ENCODE assay signal across 28 cellular contexts in genomic region chr12:71430756-71431155, GRCh38. TPM values are rescaled to one million over a fixed set of nuclear protein-coding genes. Genes with fewer than 3 reads are reported as not detected.
"Had no signal": no experiment of that assay in that cellular context is flagged by ENCODE, and none has a peak within 500 bp of the region (broad histone marks: within the 10 kb centered on the region; RNA-seq: fewer than 3 reads in every experiment).

No MANE protein-coding gene starts in this region.

- H3K4me3 Mint-ChIP-seq: activated CD4-positive, alpha-beta T cell treated with anti-CD3 and anti-CD28 coated beads, Interleukin-2, amount 10 ng/mL, durations not matched to agents 7 days and 5 days; activated CD8-positive, alpha-beta T cell treated with anti-CD3 and anti-CD28 coated beads, Interleukin-2, amount 10 ng/mL, durations not matched to agents 7 days and 5 days; activated naive CD4-positive, alpha-beta T cell treated with anti-CD3 and anti-CD28 coated beads, Interleukin-2, amount 50 U/mL, for 24 hours; brain; natural killer cell treated with Interleukin-12 subunit alpha and Interleukin-12 subunit beta and Interleukin-15 and Interleukin-18, amount 100 ng/mL, for 72 hours; stimulated activated naive CD8-positive, alpha-beta T cell treated with anti-CD3 and anti-CD28 coated beads, Interleukin-15, Interleukin-2, amounts not matched to agents 100 ng/mL and 50 ng/mL, for 24 hours had no signal

- H3K27ac ChIP-seq: left ventricle myocardium inferior, neutrophil, pancreas, psoas muscle, skin epidermis, tibial artery had no signal

- H3K4me1 Mint-ChIP-seq: activated CD4-positive, alpha-beta T cell treated with anti-CD3 and anti-CD28 coated beads, Interleukin-2, amount 10 ng/mL, durations not matched to agents 7 days and 5 days; activated naive CD4-positive, alpha-beta T cell treated with anti-CD3 and anti-CD28 coated beads, Interleukin-2, amount 50 U/mL, for 24 hours; brain had no signal

- H3K27ac Mint-ChIP-seq: activated CD4-positive, alpha-beta T cell treated with anti-CD3 and anti-CD28 coated beads, Interleukin-2, amount 10 ng/mL, durations not matched to agents 7 days and 5 days; activated CD8-positive, alpha-beta T cell treated with anti-CD3 and anti-CD28 coated beads, Interleukin-2, amount 10 ng/mL, durations not matched to agents 7 days and 5 days; activated naive CD4-positive, alpha-beta T cell treated with anti-CD3 and anti-CD28 coated beads, Interleukin-2, amount 50 U/mL, for 24 hours; brain; natural killer cell treated with Interleukin-12 subunit alpha and Interleukin-12 subunit beta and Interleukin-15 and Interleukin-18, amount 100 ng/mL, for 72 hours; stimulated activated naive CD8-positive, alpha-beta T cell treated with anti-CD3 and anti-CD28 coated beads, Interleukin-15, Interleukin-2, amounts not matched to agents 100 ng/mL and 50 ng/mL, for 24 hours had no signal

- DNase-seq: activated CD4-positive, alpha-beta T cell treated with anti-CD3 and anti-CD28 coated beads, Interleukin-2, amount 10 ng/mL, durations not matched to agents 7 days and 5 days; activated CD8-positive, alpha-beta T cell treated with anti-CD3 and anti-CD28 coated beads, Interleukin-2, amount 10 ng/mL, durations not matched to agents 7 days and 5 days; activated gamma-delta T cell treated with Interleukin-2 at 50 U/mL for 16 hours; anterior cingulate cortex; central memory CD4-positive, alpha-beta T cell; dermis blood vessel endothelial cell; effector CD8-positive, alpha-beta T cell; erythroblast; glutamatergic neuron; hippocampal formation; kidney glomerular epithelial cell; left ventricle myocardium inferior; mammary epithelial cell; midbrain; pancreas; psoas muscle; right cardiac atrium; stimulated activated CD4-positive, alpha-beta T cell treated with anti-CD3 and anti-CD28 coated beads, Interleukin-1b, Interleukin-23, amount 100 ng/mL, for 48 hours; substantia nigra; tibial artery had no signal

- ATAC-seq: activated CD4-positive, CD25-positive, alpha-beta regulatory T cell treated with anti-CD3 and anti-CD28 coated beads, Interleukin-2, amount 50 U/mL, for 24 hours; activated CD8-positive, alpha-beta T cell treated with anti-CD3 and anti-CD28 coated beads, Interleukin-2, amount 10 ng/mL, durations not matched to agents 7 days and 5 days; pancreas; psoas muscle; right cardiac atrium had no signal

- H3K4me1 ChIP-seq: left ventricle myocardium inferior, pancreas, psoas muscle, tibial artery had no signal

- H3K36me3 ChIP-seq: left ventricle myocardium inferior, neutrophil, pancreas, tibial artery had no signal

- H3K36me3 Mint-ChIP-seq: activated naive CD4-positive, alpha-beta T cell treated with anti-CD3 and anti-CD28 coated beads, Interleukin-2, amount 50 U/mL, for 24 hours had no signal

- H3K27me3 ChIP-seq: neutrophil, pancreas, tibial artery had no signal

- H3K9me3 Mint-ChIP-seq: natural killer cell treated with Interleukin-12 subunit alpha and Interleukin-12 subunit beta and Interleukin-15 and Interleukin-18, amount 100 ng/mL, for 72 hours had no signal

- H3K9me3 ChIP-seq: neutrophil, pancreas, psoas muscle, tibial artery had no signal

- H3K4me3 ChIP-seq: left ventricle myocardium inferior, pancreas, psoas muscle, skin epidermis, tibial artery had no signal

RNA-seq across cellular contexts. Expression of gene LGR5, which starts 8.8 kb away (rescaled TPM):
- total RNA-seq: activated CD4-positive, alpha-beta T cell treated with anti-CD3 and anti-CD28 coated beads, Interleukin-2, amount 10 ng/mL, durations not matched to agents 7 days and 5 days; activated CD8-positive, alpha-beta T cell treated with anti-CD3 and anti-CD28 coated beads, Interleukin-2, amount 10 ng/mL, durations not matched to agents 7 days and 5 days; dermis blood vessel endothelial cell; left ventricle myocardium inferior; natural killer cell treated with Interleukin-12 subunit alpha and Interleukin-12 subunit beta and Interleukin-15 and Interleukin-18, amount 100 ng/mL, for 72 hours; T-helper 2 cell treated with Interferon-gamma antibody and Interleukin-4, amounts not matched to agents 100 ng/mL and 5 ng/mL, for 36 hours had no signal
- polyA plus RNA-seq: mammary epithelial cell had no signal
